14 cellular contexts compared by ENCODE assay signal in the genomic region with DNA sequence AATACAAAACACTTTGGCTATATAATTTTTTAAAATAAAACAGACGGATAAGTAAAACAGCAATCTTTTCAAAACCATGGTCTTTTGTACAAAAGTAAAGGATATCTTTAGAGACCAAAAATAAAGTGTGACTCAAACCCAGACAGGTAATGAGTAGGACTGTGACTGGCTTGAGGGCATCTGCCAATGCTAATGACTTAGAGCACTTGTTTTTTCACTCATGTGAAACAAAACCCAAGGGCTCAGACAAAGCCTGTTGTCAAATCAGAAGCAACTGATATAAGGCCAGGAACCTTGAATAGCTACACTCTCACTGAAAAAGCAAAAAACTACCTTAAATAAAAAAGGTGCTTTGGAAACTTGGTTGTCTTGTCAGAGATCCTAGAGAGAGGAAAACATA.
DNase-seq lines count a peak whose midpoint lies in the region; ATAC-seq and FAIRE-seq lines count a peak whose summit lies in the region.
"Had no signal": no experiment of that assay in that cellular context is flagged by ENCODE, and none has a peak within 500 bp of the region (broad histone marks: within the 10 kb centered on the region; RNA-seq: fewer than 3 reads in every experiment).

No MANE protein-coding gene starts in this region.

- no peak for DNase-seq in pons (ENCODE audit: low spot score)
- no peak for DNase-seq in COR-L47 (lab: John Stamatoyannopoulos, UW)
- DNase-seq in HuH-7.5 (ENCODE audit: low spot score) = no peak
- DNase-seq in frontal cortex (ENCODE audit: low spot score in 2 of 2) = no peak
- DNase-seq: erythroblast, left colon, psoas muscle, SIG-M5 had no signal

- no peaks in the 10 kb centered on the region for H3K27me3 Mint-ChIP-seq in activated T-helper 17 cell treated with anti-CD3 and anti-CD28 coated beads, Interleukin-2, amount 50 U/mL, for 72 hours

- H3K36me3 Mint-ChIP-seq in activated T-helper 17 cell treated with anti-CD3 and anti-CD28 coated beads, Interleukin-2, amount 50 U/mL, for 72 hours (ENCODE audit: low read depth) = no peaks in the 10 kb centered on the region

- ATAC-seq in GM18858 (IDR thresholded peaks at IDR 0.05; ENCODE audit: unreplicated experiment) (peak; percentile 100), GM21447 (IDR thresholded peaks at IDR 0.05; ENCODE audit: unreplicated experiment) (peak; percentile 99), HG03103 (IDR thresholded peaks at IDR 0.05; ENCODE audit: low read depth, unreplicated experiment) (peak; percentile 98)
- ATAC-seq in activated T-helper 17 cell treated with anti-CD3 and anti-CD28 coated beads, Interleukin-2, amount 50 U/mL, for 72 hours (replicated peaks) = peak; percentile 35
- ATAC-seq: left colon, psoas muscle had no signal

- no peak overlapping the region for H3K4me3 Mint-ChIP-seq in activated T-helper 17 cell treated with anti-CD3 and anti-CD28 coated beads, Interleukin-2, amount 50 U/mL, for 72 hours

- H3K9me3 Mint-ChIP-seq in activated T-helper 17 cell treated with anti-CD3 and anti-CD28 coated beads, Interleukin-2, amount 50 U/mL, for 72 hours = no peaks in the 10 kb centered on the region

- H3K4me1 Mint-ChIP-seq in activated T-helper 17 cell treated with anti-CD3 and anti-CD28 coated beads, Interleukin-2, amount 50 U/mL, for 72 hours = no peaks in the 10 kb centered on the region

- H3K27ac Mint-ChIP-seq in activated T-helper 17 cell treated with anti-CD3 and anti-CD28 coated beads, Interleukin-2, amount 50 U/mL, for 72 hours = no peak overlapping the region

- no peak for FAIRE-seq in frontal cortex (lab: Jason Lieb, UNC)
- FAIRE-seq: astrocyte, D721Med had no signal

Comparison
In these comparisons a context has a peak if more than half of its experiments do, and no peak if none do; other contexts are left out.
1. ATAC-seq: peak in every context shown above with its lines; median percentile 100 in GM18858; 99 in GM21447; 98 in HG03103; 35 in activated T-helper 17 cell treated with anti-CD3 and anti-CD28 coated beads, Interleukin-2, amount 50 U/mL, for 72 hours.